In genomic region chr2:78710632-78711375, GRCh38 we compare ENCODE assay signal across 29 cellular contexts.
DNase-seq lines count a peak whose midpoint lies in the region; TF ChIP-seq lines count a peak whose summit lies in the region.
"Had no signal": no experiment of that assay in that cellular context is flagged by ENCODE, and none has a peak within 500 bp of the region (broad histone marks: within the 10 kb centered on the region; RNA-seq: fewer than 3 reads in every experiment).

No MANE protein-coding gene starts in this region.

- H3K9me2 ChIP-seq in GM23248 (ENCODE audit: insufficient read depth): no peaks in the 10 kb centered on the region

- CTCF ChIA-PET in A673 (lab: Charles Lee): interaction anchor here (0.6 to 0.7 kb wide), 2 partner anchors 284 to 349 kb away, joined by 3 to 4 read pairs; no protein-coding TSS in a partner anchor

- no peaks in the 10 kb centered on the region for H3F3A ChIP-seq in GM23248 (ENCODE audit: insufficient read depth)

- no peak for TF ChIP-seq CTCF in A673 (conservative IDR thresholded peaks at IDR 0.05; ENCODE audit: low read depth, low read length)

- H3K36me3 ChIP-seq in A673 (ENCODE audit: insufficient read depth, low read length, poor library complexity, severe bottlenecking): peaks cover 7% of the 10 kb centered on the region
- H3K36me3 ChIP-seq in SK-N-MC (ENCODE audit: insufficient read depth, low read length): peaks cover 10% of the 10 kb centered on the region
- no peaks in the 10 kb centered on the region for H3K36me3 ChIP-seq in GM23248 (ENCODE audit: low read depth)
- H3K36me3 ChIP-seq: BE2C; BLaER1; BLaER1 treated with 17β-estradiol and CSF1 and Interleukin-3, amounts not matched to agents 10 nM and 100 nM had no signal

- H3K4me3 ChIP-seq in A673 (ENCODE audit: low read depth, low read length, poor library complexity, severe bottlenecking) (no peak overlapping the region), SK-N-MC (no peak overlapping the region), GM23248 (no peak overlapping the region)
- H3K4me3 ChIP-seq: A549; BLaER1; BLaER1 treated with 17β-estradiol and CSF1 and Interleukin-3, amounts not matched to agents 10 nM and 100 nM had no signal

- H3K4me2 ChIP-seq in GM23248 (ENCODE audit: unreplicated experiment): no peak overlapping the region
- H3K4me2 ChIP-seq: A549; BLaER1; BLaER1 treated with 17β-estradiol and CSF1 and Interleukin-3, amounts not matched to agents 10 nM and 100 nM had no signal

- H3K27ac ChIP-seq in A673 (ENCODE audit: low read depth, low read length, poor library complexity, severe bottlenecking): peak overlapping the region; percentile 86
- peak overlapping the region; percentile 97 for H3K27ac ChIP-seq in SK-N-MC
- no peak overlapping the region for H3K27ac ChIP-seq in GM23248
- H3K27ac ChIP-seq: 22Rv1; A549; BLaER1; BLaER1 treated with 17β-estradiol and CSF1 and Interleukin-3, amounts not matched to agents 10 nM and 100 nM; C4-2B had no signal

- no peak overlapping the region for H2AFZ ChIP-seq in GM23248

- H3K4me1 ChIP-seq in A673 (ENCODE audit: insufficient read depth, low read length, poor library complexity, severe bottlenecking) (no peaks in the 10 kb centered on the region), GM23248 (ENCODE audit: insufficient read depth) (no peaks in the 10 kb centered on the region)
- H3K4me1 ChIP-seq: A549, BLaER1, Caco-2 had no signal

- peaks cover 10% of the 10 kb centered on the region for H3K9me3 ChIP-seq in A673 (ENCODE audit: low read depth, low read length, poor library complexity, severe bottlenecking)
- H3K9me3 ChIP-seq in SK-N-MC (ENCODE audit: low read depth, low read length): peaks cover 2% of the 10 kb centered on the region; the same call in 1 of the 2 replicates
- H3K9me3 ChIP-seq in GM23248 (ENCODE audit: low read depth): peaks cover 8% of the 10 kb centered on the region
- H3K9me3 ChIP-seq: BE2C; BLaER1; BLaER1 treated with 17β-estradiol and CSF1 and Interleukin-3, amounts not matched to agents 10 nM and 100 nM; Caco-2 had no signal

- TSS peak; percentile 66 for BruUV-seq in A673 (replicated peaks; lab: Mats Ljungman, UMichigan)

- H3K27me3 ChIP-seq in A673 (replicated peaks; ENCODE audit: insufficient read depth, low read depth, low read length, poor library complexity) (no peaks in the 10 kb centered on the region), GM23248 (replicated peaks; ENCODE audit: insufficient read depth) (no peaks in the 10 kb centered on the region)
- H3K27me3 ChIP-seq: BE2C; BLaER1; BLaER1 treated with 17β-estradiol and CSF1 and Interleukin-3, amounts not matched to agents 10 nM and 100 nM had no signal

- H3K79me2 ChIP-seq in GM23248 (ENCODE audit: insufficient read depth): no peaks in the 10 kb centered on the region

- DNase-seq in A673 (ENCODE audit: low spot score) (peak; percentile 76), SK-N-MC (ENCODE audit: low read depth, low spot score) (peak; percentile 81), NCI-H226 (no peak), GM23248 (no peak)
- DNase-seq: 8988T; ACHN; AML-193; BE2C; C1 segment of cervical spinal cord; Caco-2; Calu3; CD4-positive, alpha-beta memory T cell; CD4-positive, alpha-beta T cell; CD4-positive, CD25-positive, alpha-beta regulatory T cell; CD8-positive, alpha-beta memory T cell; CD8-positive, alpha-beta T cell; COR-L47; DMS 273 treated with DMSO at 0.1 percent for 48 hours; DMS153; DMS53; DMS79; DMS79 treated with DMSO at 0.1 percent for 48 hours; DND-41; EL had no signal

- H3K9ac ChIP-seq in SK-N-MC (ENCODE audit: insufficient read length) (no peak overlapping the region), GM23248 (no peak overlapping the region)
- H3K9ac ChIP-seq: BLaER1; BLaER1 treated with 17β-estradiol and CSF1 and Interleukin-3, amounts not matched to agents 10 nM and 100 nM had no signal

- 0 to 4% methylated on average over 1 of the region's 1 CpG for WGBS in GM23248 (ENCODE audit: low coverage in 1 of 2, low lambda C conversion rate in 2 of 2, missing lambda C conversion rate in 2 of 2), 2 experiments

- H4K20me1 ChIP-seq in GM23248 (ENCODE audit: insufficient read depth): no peaks in the 10 kb centered on the region
- H4K20me1 ChIP-seq: BLaER1; BLaER1 treated with 17β-estradiol and CSF1 and Interleukin-3, amounts not matched to agents 10 nM and 100 nM had no signal

- POLR2A ChIA-PET in A673 (lab: Charles Lee; ENCODE audit: low non-redundant PET): interaction anchor here (0.6 to 0.7 kb wide), 2 partner anchors 159 to 647 kb away, joined by 6 to 12 read pairs; no protein-coding TSS in a partner anchor

- in situ Hi-C loops in GM23248 (cut with MboI): no loop called here

- intact Hi-C loops in A673 (cut with micrococcal nuclease; ENCODE audit: unreplicated experiment): loop anchor here (1.0 to 2.0 kb wide), 3 partner anchors 150 to 280 kb away; no protein-coding TSS in a partner anchor

Comparison
In these comparisons a context has a peak if more than half of its experiments do, and no peak if none do; other contexts are left out.
1. DNase-seq: peak in A673 (single experiment) and SK-N-MC (single experiment); none in NCI-H226 (single experiment) and GM23248 (single experiment).